23 cellular contexts compared by ENCODE assay signal in the genomic region with DNA sequence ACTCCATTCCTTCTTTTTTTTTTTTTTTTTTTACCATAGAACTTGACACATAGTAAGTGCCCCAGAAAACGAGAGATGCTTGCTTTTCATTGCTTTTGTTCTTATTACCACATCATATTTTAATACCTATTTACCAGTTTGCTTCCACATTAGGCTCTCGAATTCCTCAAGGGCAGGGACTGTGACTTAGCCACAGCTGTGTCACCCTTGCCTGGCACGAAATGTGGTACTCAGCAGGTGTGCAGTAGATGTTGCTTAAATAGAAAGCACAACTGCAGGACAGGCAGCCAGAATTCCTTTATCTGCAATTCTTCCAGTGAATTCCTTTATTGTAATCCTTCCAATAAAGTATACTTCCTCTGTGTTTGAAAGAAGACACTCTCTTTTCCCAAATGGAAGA.
A peak's percentile ranks its signal among the peaks of the same experiment; 100 is the strongest.
DNase-seq lines count a peak whose midpoint lies in the region; ATAC-seq and TF ChIP-seq lines count a peak whose summit lies in the region.
"Had no signal": no experiment of that assay in that cellular context is flagged by ENCODE, and none has a peak within 500 bp of the region (broad histone marks: within the 10 kb centered on the region; RNA-seq: fewer than 3 reads in every experiment).

No MANE protein-coding gene starts in this region.

- H3K4me2 ChIP-seq in BLaER1 (peak overlapping the region; percentile 30), GM23338 (no peak overlapping the region)

- H3K36me3 ChIP-seq in BLaER1 (no peaks in the 10 kb centered on the region), GM23338 (ENCODE audit: insufficient read depth) (no peaks in the 10 kb centered on the region), rectal smooth muscle tissue (ENCODE audit: control insufficient read depth, insufficient read depth, low read length) (no peaks in the 10 kb centered on the region), HAP-1 (replicated peaks) (no peaks in the 10 kb centered on the region)

- DNase-seq in GM23338 (ENCODE audit: low spot score), result no peak
- DNase-seq in left kidney (ENCODE audit: low read depth, low spot score), result peak; percentile 55
- no peak for DNase-seq in NCI-H774 (lab: John Stamatoyannopoulos, UW)
- no peak for DNase-seq in HAP-1 (ENCODE audit: low spot score in 2 of 2)
- DNase-seq: 8988T; Caco-2; CD4-positive, alpha-beta T cell; DMS153; DND-41; EL; GM23248; HFFc6; KBM-7 had no signal

- 0 out of 2 replicates have a peak overlapping the region, but pooled peaks have one; percentile 38 for H2AFZ ChIP-seq in GM23338
- H2AFZ ChIP-seq: GM23248 had no signal

- H3K4me1 ChIP-seq in BLaER1 (peaks cover 10% of the 10 kb centered on the region), GM23338 (ENCODE audit: insufficient read depth) (0 out of 2 replicates have a peak, but pooled peaks cover 6% of the 10 kb centered on the region), rectal smooth muscle tissue (ENCODE audit: control insufficient read depth, insufficient read depth, low read length) (peaks cover 4% of the 10 kb centered on the region), HAP-1 (no peaks in the 10 kb centered on the region)
- H3K4me1 ChIP-seq: Caco-2 had no signal

- no peak overlapping the region for H3K4me3 Mint-ChIP-seq in GM23338
- H3K4me3 Mint-ChIP-seq: B cell; CD4-positive, alpha-beta T cell; HFFc6; IgD-negative memory B cell had no signal

- no peak overlapping the region for H3K9ac ChIP-seq in BLaER1
- no peak overlapping the region for H3K9ac ChIP-seq in rectal smooth muscle tissue (ENCODE audit: low read length)
- H3K9ac ChIP-seq: GM23248 had no signal

- H3K9me3 Mint-ChIP-seq in GM23338, result 0 out of 3 replicates have a peak, but pooled peaks cover 3% of the 10 kb centered on the region
- H3K9me3 Mint-ChIP-seq: CD4-positive, alpha-beta T cell had no signal

- H3K27ac Mint-ChIP-seq in GM23338, result no peak overlapping the region
- H3K27ac Mint-ChIP-seq: B cell; CD4-positive, alpha-beta T cell; HFFc6; IgD-negative memory B cell had no signal

- H3K79me2 ChIP-seq in GM23338 (replicated peaks; ENCODE audit: insufficient read depth), result no peaks in the 10 kb centered on the region

- no peaks in the 10 kb centered on the region for H3K36me3 Mint-ChIP-seq in GM23338 (ENCODE audit: low read depth)

- no peaks in the 10 kb centered on the region for H3K4me1 Mint-ChIP-seq in GM23338
- H3K4me1 Mint-ChIP-seq: B cell had no signal

- H3K27me3 ChIP-seq in BLaER1, result no peaks in the 10 kb centered on the region
- no peaks in the 10 kb centered on the region for H3K27me3 ChIP-seq in GM23338 (ENCODE audit: insufficient read depth)
- no peaks in the 10 kb centered on the region for H3K27me3 ChIP-seq in rectal smooth muscle tissue (ENCODE audit: control insufficient read depth, insufficient read depth, low read length)
- no peaks in the 10 kb centered on the region for H3K27me3 ChIP-seq in HAP-1 (ENCODE audit: low read depth)

- peaks cover 8% of the 10 kb centered on the region for H3K9me2 ChIP-seq in GM23338 (ENCODE audit: insufficient read depth)

- in situ Hi-C loops in HAP-1 (cut with MboI; ENCODE audit: low sequenced_read_pairs), result no loop called here

- no peak for TF ChIP-seq CTCF in GM23338 (conservative IDR thresholded peaks at IDR 0.05; ENCODE audit: low read depth in 2 of 2)

- no peak for ATAC-seq in GM23338
- no peak for ATAC-seq in HG03175 (IDR thresholded peaks at IDR 0.05; ENCODE audit: unreplicated experiment)
- no peak for ATAC-seq in GM19397 (IDR thresholded peaks at IDR 0.05; ENCODE audit: unreplicated experiment)
- ATAC-seq: GM12878, HCT116, HepG2 had no signal

- H3F3A ChIP-seq in GM23338 (replicated peaks; ENCODE audit: low read depth), result no peaks in the 10 kb centered on the region

- H4K20me1 ChIP-seq in BLaER1 (no peaks in the 10 kb centered on the region), GM23338 (replicated peaks; ENCODE audit: insufficient read depth) (no peaks in the 10 kb centered on the region)

- no peak overlapping the region for H3K4me3 ChIP-seq in BLaER1
- no peak overlapping the region for H3K4me3 ChIP-seq in GM23338
- H3K4me3 ChIP-seq in rectal smooth muscle tissue (ENCODE audit: low read length), result no peak overlapping the region
- no peak overlapping the region for H3K4me3 ChIP-seq in HAP-1
- H3K4me3 ChIP-seq: GM12878, GM23248 had no signal

- peaks cover 3% of the 10 kb centered on the region for H3K27me3 Mint-ChIP-seq in GM23338 (ENCODE audit: insufficient read depth, low read depth, poor library complexity)
- H3K27me3 Mint-ChIP-seq: B cell; CD4-positive, alpha-beta T cell had no signal

- H3K9me3 ChIP-seq in BLaER1, result peaks cover 9% of the 10 kb centered on the region
- no peaks in the 10 kb centered on the region for H3K9me3 ChIP-seq in HAP-1
- H3K9me3 ChIP-seq: Caco-2 had no signal

- H3K27ac ChIP-seq in BLaER1, result no peak overlapping the region
- no peak overlapping the region for H3K27ac ChIP-seq in GM23338 (ENCODE audit: low read depth)
- H3K27ac ChIP-seq in rectal smooth muscle tissue (ENCODE audit: low read depth, low read length), result peak overlapping the region; percentile 33
- H3K27ac ChIP-seq: C4-2B, GM23248 had no signal

TF ChIP-seq in GM23338, 12 proteins besides CTCF, POLR2A, EP300 and RAD21:
- TF ChIP-seq ETS1 (IDR thresholded peaks at IDR 0.05) (no peak), ZNF114 (CRISPR knock-in tag; IDR thresholded peaks at IDR 0.05) (no peak), POLR2AphosphoS5 (IDR thresholded peaks at IDR 0.05; ENCODE audit: low read depth) (no peak), CREB1 (CRISPR knock-in tag; IDR thresholded peaks at IDR 0.05; ENCODE audit: low read depth) (no peak)
